1 cellular context compared by ENCODE assay signal in the genomic region with DNA sequence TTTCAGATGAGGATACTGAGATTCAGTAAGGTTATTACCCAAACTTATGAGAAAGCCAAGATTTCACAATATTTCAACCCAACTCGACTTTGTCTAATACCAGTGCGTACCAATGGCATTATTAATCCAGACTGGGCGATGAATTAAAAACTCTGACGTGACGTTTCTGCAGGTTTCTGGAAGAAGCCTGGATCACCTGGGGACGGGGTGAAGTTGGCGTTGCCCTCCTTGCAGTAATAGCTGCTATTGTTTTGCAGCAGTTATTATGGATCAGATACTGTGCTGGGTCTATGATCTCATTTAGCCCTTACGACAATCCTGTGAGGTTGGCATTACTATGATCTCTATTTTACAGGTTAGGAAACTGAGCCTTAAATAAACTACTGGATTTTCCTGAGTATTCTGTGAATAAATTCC.
TF ChIP-seq lines count a peak whose summit lies in the region.

No MANE protein-coding gene starts in this region.

TF ChIP-seq in endothelial cell of umbilical vein, 7 proteins besides CTCF, POLR2A, EP300 and RAD21 (continued from another document):
- no peak for TF ChIP-seq POLR2AphosphoS5 (IDR thresholded peaks at IDR 0.05; ENCODE audit: insufficient read depth, low read depth, low read length)
- no peak for TF ChIP-seq GATA2 (IDR thresholded peaks at IDR 0.05; ENCODE audit: insufficient read depth, insufficient read length, low read depth, low read length)
